Comparison of ENCODE assay signal across 17 cellular contexts in genomic region chr16:88494335-88495154, GRCh38. TPM values are rescaled to one million over a fixed set of nuclear protein-coding genes. Genes with fewer than 3 reads are reported as not detected.
DNase-seq lines count a peak whose midpoint lies in the region; ATAC-seq and TF ChIP-seq lines count a peak whose summit lies in the region.
"Had no signal": no experiment of that assay in that cellular context is flagged by ENCODE, and none has a peak within 500 bp of the region (broad histone marks: within the 10 kb centered on the region; RNA-seq: fewer than 3 reads in every experiment).

No MANE protein-coding gene starts in this region.

- no peak for TF ChIP-seq EP300 in ovary (IDR thresholded peaks at IDR 0.05)

- H3K27ac Mint-ChIP-seq in GM23338 = no peak overlapping the region
- H3K27ac Mint-ChIP-seq in WTC11 = no peak overlapping the region
- no peak overlapping the region for H3K27ac Mint-ChIP-seq in activated naive CD8-positive, alpha-beta T cell treated with anti-CD3 and anti-CD28 coated beads, Interleukin-2, amount 50 U/mL, for 24 hours

- no peak overlapping the region for H3K4me3 Mint-ChIP-seq in GM23338
- H3K4me3 Mint-ChIP-seq in WTC11 = no peak overlapping the region
- H3K4me3 Mint-ChIP-seq in activated naive CD8-positive, alpha-beta T cell treated with anti-CD3 and anti-CD28 coated beads, Interleukin-2, amount 50 U/mL, for 24 hours = no peak overlapping the region

- WGBS in ovary, 3 donors = 24 to 51% (median 41%) methylated on average over 38 to 43 of the region's 43 CpGs

- no peaks in the 10 kb centered on the region for H3K79me2 ChIP-seq in GM23338 (replicated peaks; ENCODE audit: insufficient read depth)

- POLR2A ChIA-PET in WTC11 (lab: Charles Lee) = interaction anchor here (0.6 kb wide), 1 partner anchor 207 kb away, joined by 3 read pairs; no protein-coding TSS in a partner anchor

- H3K27ac ChIP-seq in GM23338 (ENCODE audit: low read depth) = no peak overlapping the region
- peak overlapping the region in 1 of 2 donors; percentile 50 for H3K27ac ChIP-seq in ovary
- H3K27ac ChIP-seq: C4-2B, SJSA1 had no signal

- ATAC-seq in GM23338 (peak; percentile 48), WTC11 (peak; percentile 30), HG03097 (IDR thresholded peaks at IDR 0.05; ENCODE audit: low FRiP score, unreplicated experiment) (no peak)
- no peak for ATAC-seq in activated naive CD8-positive, alpha-beta T cell treated with anti-CD3 and anti-CD28 coated beads, Interleukin-2, amount 50 U/mL, for 24 hours

- no peaks in the 10 kb centered on the region for H3K4me1 ChIP-seq in GM23338 (ENCODE audit: insufficient read depth)
- peaks cover 2% of the 10 kb centered on the region for H3K4me1 ChIP-seq in ovary (ENCODE audit: insufficient read depth)
- H3K4me1 ChIP-seq: SJSA1 had no signal

- H3K9me2 ChIP-seq in GM23338 (ENCODE audit: insufficient read depth) = no peaks in the 10 kb centered on the region

- no peaks in the 10 kb centered on the region for H3K36me3 ChIP-seq in GM23338 (ENCODE audit: insufficient read depth)
- no peaks in the 10 kb centered on the region for H3K36me3 ChIP-seq in ovary
- H3K36me3 ChIP-seq: SJSA1 had no signal

- CTCF ChIA-PET in WTC11 (lab: Charles Lee) = interaction anchor here (0.6 to 2.4 kb wide), 12 partner anchors 9 to 677 kb away, joined by 3 to 15 read pairs (median 4); partner anchors contain the start of genes CDH15 and ZFPM1

- H2AFZ ChIP-seq in GM23338 = no peak overlapping the region

- DNase-seq in CMK (ENCODE audit: low read depth) (peak; percentile 92), GM23338 (ENCODE audit: low spot score) (no peak), WTC11 (ENCODE audit: low spot score) (no peak), ovary (peak; percentile 69 to 79 (median 71))
- no peak for DNase-seq in activated naive CD8-positive, alpha-beta T cell treated with anti-CD3 and anti-CD28 coated beads, Interleukin-2, amount 50 U/mL, for 24 hours
- no peak for DNase-seq in activated CD8-positive, alpha-beta memory T cell treated with anti-CD3 and anti-CD28 coated beads, Interleukin-2, amount 50 U/mL, for 48 hours
- DNase-seq: COR-L47, DMS53, MV-4-11, NCI-H1417 treated with DMSO at 0.1 percent for 48 hours, NCI-H2029, NCI-H2171 treated with DMSO at 0.1 percent for 48 hours, NCI-H446 treated with DMSO at 0.1 percent for 48 hours, NCI-H774 had no signal

- no peak for TF ChIP-seq POLR2A in ovary (IDR thresholded peaks at IDR 0.05)

- H3K36me3 Mint-ChIP-seq in GM23338 (ENCODE audit: low read depth) (no peaks in the 10 kb centered on the region), WTC11 (no peaks in the 10 kb centered on the region)
- no peaks in the 10 kb centered on the region for H3K36me3 Mint-ChIP-seq in activated naive CD8-positive, alpha-beta T cell treated with anti-CD3 and anti-CD28 coated beads, Interleukin-2, amount 50 U/mL, for 24 hours (ENCODE audit: low read depth)

- intact Hi-C loops in ovary (cut with DNase I) = no loop called here

- no peaks in the 10 kb centered on the region for H4K20me1 ChIP-seq in GM23338 (replicated peaks; ENCODE audit: insufficient read depth)

- H3K9me3 Mint-ChIP-seq in GM23338 = no peaks in the 10 kb centered on the region
- no peaks in the 10 kb centered on the region for H3K9me3 Mint-ChIP-seq in WTC11
- no peaks in the 10 kb centered on the region for H3K9me3 Mint-ChIP-seq in activated naive CD8-positive, alpha-beta T cell treated with anti-CD3 and anti-CD28 coated beads, Interleukin-2, amount 50 U/mL, for 24 hours

- no peak overlapping the region for H3K4me3 ChIP-seq in GM23338
- H3K4me3 ChIP-seq in ovary = no peak overlapping the region
- H3K4me3 ChIP-seq: SJSA1 had no signal

- H3K27me3 ChIP-seq in GM23338 (ENCODE audit: insufficient read depth) (no peaks in the 10 kb centered on the region), ovary (no peaks in the 10 kb centered on the region)
- H3K27me3 ChIP-seq: SJSA1 had no signal

- H3K9me3 ChIP-seq in ovary = no peaks in the 10 kb centered on the region
- H3K9me3 ChIP-seq: SJSA1 had no signal

- H3K4me1 Mint-ChIP-seq in GM23338 (no peaks in the 10 kb centered on the region; the same call in 2 of the 3 replicates), WTC11 (no peaks in the 10 kb centered on the region)
- no peaks in the 10 kb centered on the region for H3K4me1 Mint-ChIP-seq in activated naive CD8-positive, alpha-beta T cell treated with anti-CD3 and anti-CD28 coated beads, Interleukin-2, amount 50 U/mL, for 24 hours

- no peak overlapping the region for H3K4me2 ChIP-seq in GM23338

- H3K27me3 Mint-ChIP-seq in GM23338 (ENCODE audit: insufficient read depth, low read depth, poor library complexity) = peaks cover 6% of the 10 kb centered on the region
- H3K27me3 Mint-ChIP-seq in WTC11 (ENCODE audit: low read depth) = no peaks in the 10 kb centered on the region
- no peaks in the 10 kb centered on the region for H3K27me3 Mint-ChIP-seq in activated naive CD8-positive, alpha-beta T cell treated with anti-CD3 and anti-CD28 coated beads, Interleukin-2, amount 50 U/mL, for 24 hours

- no peak for TF ChIP-seq CTCF in GM23338 (conservative IDR thresholded peaks at IDR 0.05; ENCODE audit: low read depth in 2 of 2)
- no peak for TF ChIP-seq CTCF in WTC11 (IDR thresholded peaks at IDR 0.05)
- TF ChIP-seq CTCF in ovary (IDR thresholded peaks at IDR 0.05) = peak in 2 of 3 donors; percentile 9 to 44

- H3F3A ChIP-seq in GM23338 (replicated peaks; ENCODE audit: low read depth) = no peaks in the 10 kb centered on the region

TF ChIP-seq in GM23338, 12 proteins besides CTCF, POLR2A, EP300 and RAD21:
- TF ChIP-seq STAT1 (IDR thresholded peaks at IDR 0.05; ENCODE audit: unreplicated experiment) = no peak
- no peak for TF ChIP-seq CREB1 (CRISPR knock-in tag; IDR thresholded peaks at IDR 0.05; ENCODE audit: low read depth)
- TF ChIP-seq NANOG (IDR thresholded peaks at IDR 0.05; ENCODE audit: borderline replicate concordance) = no peak

TF ChIP-seq in WTC11, 78 proteins besides CTCF, POLR2A, EP300 and RAD21:
- TF ChIP-seq FOXK1 (CRISPR knock-in tag; IDR thresholded peaks at IDR 0.05) = no peak
- no peak for TF ChIP-seq CREB1 (CRISPR knock-in tag; IDR thresholded peaks at IDR 0.05)

RNA-seq across cellular contexts. Expression of gene ZFPM1, which starts 41.5 kb away (rescaled TPM):
- 2.2 and 2.4 TPM in 2 replicates for total RNA-seq in GM23338 (2014; rRNA removed; shearing (Covaris generic))
- polyA plus RNA-seq in GM23338 (2016; fragmentation: Nextera tagmentation; extraction: Ambion mirVana) (0.53 and 0.61 TPM in 2 replicates), ovary (1 to 10 TPM in 1 of 2 donors, under 1 TPM in 1; 0.10 to 1.2 TPM)
- total RNA-seq in WTC11 (2021) (8.1 to 9.3 TPM (median 8.5 TPM) in 3 replicates), ovary (10 to 100 TPM in 1 of 7 donors, 1 to 10 TPM in 5, under 1 TPM in 1; 0.95 to 11.4 (median 4.3) TPM)

Comparison
In these comparisons a context has a peak if more than half of its experiments do, and no peak if none do; other contexts are left out.
1. DNase-seq: peak in CMK (single experiment) and ovary (5 of 5); none in GM23338 (single experiment), WTC11 (single experiment), activated naive CD8-positive, alpha-beta T cell treated with anti-CD3 and anti-CD28 coated beads, Interleukin-2, amount 50 U/mL, for 24 hours (single experiment) and activated CD8-positive, alpha-beta memory T cell treated with anti-CD3 and anti-CD28 coated beads, Interleukin-2, amount 50 U/mL, for 48 hours (single experiment).
2. ATAC-seq: peak in GM23338 (single experiment) and WTC11 (single experiment); none in HG03097 (single experiment) and activated naive CD8-positive, alpha-beta T cell treated with anti-CD3 and anti-CD28 coated beads, Interleukin-2, amount 50 U/mL, for 24 hours (single experiment).
3. CTCF ChIP-seq: peak in ovary (2 of 3); none in GM23338 (0 of 2) and WTC11 (single experiment).